In genomic region chr11:414333-414857, GRCh38 we compare ENCODE assay signal across 10 cellular contexts. TPM values are rescaled to one million over a fixed set of nuclear protein-coding genes. Genes with fewer than 3 reads are reported as not detected.
DNase-seq lines count a peak whose midpoint lies in the region; ATAC-seq and FAIRE-seq lines count a peak whose summit lies in the region.
"Had no signal": no experiment of that assay in that cellular context is flagged by ENCODE, and none has a peak within 500 bp of the region (broad histone marks: within the 10 kb centered on the region; RNA-seq: fewer than 3 reads in every experiment).

No MANE protein-coding gene starts in this region.

- H3K27ac ChIP-seq in right cardiac atrium (ENCODE audit: low read length): peak overlapping the region; percentile 55
- H3K27ac ChIP-seq: SK-N-MC had no signal

- intact Hi-C loops in right cardiac atrium (cut with DNase I) (no loop called here), posterior vena cava (cut with DNase I) (no loop called here)

- WGBS in right cardiac atrium: 46% methylated on average over 9 of the region's 9 CpGs

- H3K36me3 Mint-ChIP-seq in activated CD8-positive, alpha-beta T cell treated with anti-CD3 and anti-CD28 coated beads, Interleukin-2, amount 10 ng/mL, durations not matched to agents 7 days and 5 days (ENCODE audit: low read depth): peaks cover 8% of the 10 kb centered on the region
- H3K36me3 Mint-ChIP-seq in stimulated activated memory B cell treated with anti-CD40 and anti-IgM and Interleukin-4, amounts not matched to agents 10 μg/mL and 1 μg/mL and 100 μg/mL, for 72 hours: no peaks in the 10 kb centered on the region

- no peaks in the 10 kb centered on the region for H3K27me3 ChIP-seq in right cardiac atrium (ENCODE audit: control insufficient read depth, insufficient read depth)

- CTCF ChIA-PET in activated CD8-positive, alpha-beta T cell treated with anti-CD3 and anti-CD28 coated beads, Interleukin-2, amount 10 ng/mL, durations not matched to agents 7 days and 5 days (lab: Charles Lee): interaction anchor here (0.9 to 5.4 kb wide), 6 partner anchors 8 to 109 kb away, joined by 3 to 60 read pairs (median 4); partner anchors contain the start of genes ANO9 and PTDSS2

- peaks cover 30% of the 10 kb centered on the region for H3K4me1 Mint-ChIP-seq in activated CD8-positive, alpha-beta T cell treated with anti-CD3 and anti-CD28 coated beads, Interleukin-2, amount 10 ng/mL, durations not matched to agents 7 days and 5 days (ENCODE audit: low read depth)
- H3K4me1 Mint-ChIP-seq in stimulated activated memory B cell treated with anti-CD40 and anti-IgM and Interleukin-4, amounts not matched to agents 10 μg/mL and 1 μg/mL and 100 μg/mL, for 72 hours: peaks cover 37% of the 10 kb centered on the region

- H3K27ac Mint-ChIP-seq in activated CD8-positive, alpha-beta T cell treated with anti-CD3 and anti-CD28 coated beads, Interleukin-2, amount 10 ng/mL, durations not matched to agents 7 days and 5 days: peak overlapping the region; percentile 93
- H3K27ac Mint-ChIP-seq in stimulated activated memory B cell treated with anti-CD40 and anti-IgM and Interleukin-4, amounts not matched to agents 10 μg/mL and 1 μg/mL and 100 μg/mL, for 72 hours: peak overlapping the region; percentile 38

- no peaks in the 10 kb centered on the region for H3K9me3 Mint-ChIP-seq in activated CD8-positive, alpha-beta T cell treated with anti-CD3 and anti-CD28 coated beads, Interleukin-2, amount 10 ng/mL, durations not matched to agents 7 days and 5 days (ENCODE audit: insufficient read depth)
- H3K9me3 Mint-ChIP-seq in stimulated activated memory B cell treated with anti-CD40 and anti-IgM and Interleukin-4, amounts not matched to agents 10 μg/mL and 1 μg/mL and 100 μg/mL, for 72 hours: no peaks in the 10 kb centered on the region

- H3K27me3 Mint-ChIP-seq in activated CD8-positive, alpha-beta T cell treated with anti-CD3 and anti-CD28 coated beads, Interleukin-2, amount 10 ng/mL, durations not matched to agents 7 days and 5 days (ENCODE audit: low read depth): no peaks in the 10 kb centered on the region
- no peaks in the 10 kb centered on the region for H3K27me3 Mint-ChIP-seq in stimulated activated memory B cell treated with anti-CD40 and anti-IgM and Interleukin-4, amounts not matched to agents 10 μg/mL and 1 μg/mL and 100 μg/mL, for 72 hours

- peak; percentile 4 for FAIRE-seq in HTR-8/SVneo (lab: Jason Lieb, UNC)

- no peak for DNase-seq in HTR-8/SVneo (ENCODE audit: insufficient read length, low spot score)
- no peak for DNase-seq in activated CD8-positive, alpha-beta T cell treated with anti-CD3 and anti-CD28 coated beads, Interleukin-2, amount 10 ng/mL, durations not matched to agents 7 days and 5 days
- no peak for DNase-seq in right cardiac atrium
- DNase-seq in NCI-H1417 (lab: John Stamatoyannopoulos, UW): no peak
- DNase-seq in posterior vena cava (ENCODE audit: low spot score): no peak
- DNase-seq in NCI-H2081 treated with DMSO at 0.1 percent for 48 hours (lab: John Stamatoyannopoulos, UW): no peak
- no peak for DNase-seq in GDM1 (lab: John Stamatoyannopoulos, UW)
- DNase-seq: NCI-H1436 treated with DMSO at 0.1 percent for 48 hours had no signal

- peak overlapping the region; percentile 97 for H3K4me3 Mint-ChIP-seq in activated CD8-positive, alpha-beta T cell treated with anti-CD3 and anti-CD28 coated beads, Interleukin-2, amount 10 ng/mL, durations not matched to agents 7 days and 5 days
- H3K4me3 Mint-ChIP-seq in stimulated activated memory B cell treated with anti-CD40 and anti-IgM and Interleukin-4, amounts not matched to agents 10 μg/mL and 1 μg/mL and 100 μg/mL, for 72 hours: peak overlapping the region; percentile 70

- no peaks in the 10 kb centered on the region for H3K4me1 ChIP-seq in right cardiac atrium (ENCODE audit: control insufficient read depth, insufficient read depth, low read length)

- peak overlapping the region; percentile 50 for H3K4me3 ChIP-seq in right cardiac atrium (ENCODE audit: low read length)
- H3K4me3 ChIP-seq: SK-N-MC had no signal

- ATAC-seq in activated CD8-positive, alpha-beta T cell treated with anti-CD3 and anti-CD28 coated beads, Interleukin-2, amount 10 ng/mL, durations not matched to agents 7 days and 5 days: peak; percentile 34
- no peak for ATAC-seq in right cardiac atrium
- peak; percentile 34 for ATAC-seq in stimulated activated memory B cell treated with anti-CD40 and anti-IgM and Interleukin-4, amounts not matched to agents 10 μg/mL and 1 μg/mL and 100 μg/mL, for 72 hours

- no peaks in the 10 kb centered on the region for H3K9me3 ChIP-seq in right cardiac atrium (ENCODE audit: control insufficient read depth, low read length)

- POLR2A ChIA-PET in activated CD8-positive, alpha-beta T cell treated with anti-CD3 and anti-CD28 coated beads, Interleukin-2, amount 10 ng/mL, durations not matched to agents 7 days and 5 days (lab: Charles Lee): interaction anchor here (1.1 to 3.9 kb wide), 8 partner anchors 8 to 202 kb away, joined by 3 to 59 read pairs (median 4); partner anchors contain the start of genes ANO9, PTDSS2 and RNH1

RNA-seq across cellular contexts. Expression of gene SIGIRR, which starts 0.4 kb away (rescaled TPM):
- 100 to 1,000 TPM; 160 to 168 TPM for total RNA-seq in activated CD8-positive, alpha-beta T cell treated with anti-CD3 and anti-CD28 coated beads, Interleukin-2, amount 10 ng/mL, durations not matched to agents 7 days and 5 days
- total RNA-seq in right cardiac atrium: 10 to 100 TPM; 28.6 to 42.4 (median 35.1) TPM
- polyA plus RNA-seq in right cardiac atrium: 61.8 TPM
- 10 to 100 TPM; 30.7 to 45.2 TPM for total RNA-seq in posterior vena cava

RNA-seq across cellular contexts. Expression of gene PKP3, which starts 20.4 kb away (rescaled TPM):
- under 1 TPM in 1 of 2 experiments, not detected in 1; 0.13 TPM for total RNA-seq in activated CD8-positive, alpha-beta T cell treated with anti-CD3 and anti-CD28 coated beads, Interleukin-2, amount 10 ng/mL, durations not matched to agents 7 days and 5 days
- under 1 TPM; 0.26 to 0.88 (median 0.63) TPM for total RNA-seq in right cardiac atrium
- polyA plus RNA-seq in right cardiac atrium: 0.36 TPM
- under 1 TPM in 1 of 2 donors, not detected in 1; 0.10 TPM for total RNA-seq in posterior vena cava

RNA-seq across cellular contexts. Expression of gene ANO9, which starts 27.4 kb away (rescaled TPM):
- 10 to 100 TPM; 72.6 to 78.9 TPM for total RNA-seq in activated CD8-positive, alpha-beta T cell treated with anti-CD3 and anti-CD28 coated beads, Interleukin-2, amount 10 ng/mL, durations not matched to agents 7 days and 5 days
- total RNA-seq in right cardiac atrium (under 1 TPM; 0.14 to 0.46 (median 0.20) TPM), posterior vena cava (under 1 TPM; 0.57 to 0.93 TPM)
- 0.20 TPM for polyA plus RNA-seq in right cardiac atrium

RNA-seq across cellular contexts. Expression of gene PTDSS2, which starts 35.7 kb away (rescaled TPM):
- total RNA-seq in activated CD8-positive, alpha-beta T cell treated with anti-CD3 and anti-CD28 coated beads, Interleukin-2, amount 10 ng/mL, durations not matched to agents 7 days and 5 days: 10 to 100 TPM; 24.6 to 26.1 TPM
- total RNA-seq in right cardiac atrium: 10 to 100 TPM; 30.2 to 33.3 (median 30.9) TPM
- 30.7 TPM for polyA plus RNA-seq in right cardiac atrium
- total RNA-seq in posterior vena cava: 10 to 100 TPM; 16.3 to 16.7 TPM

RNA-seq across cellular contexts. Expression of gene B4GALNT4, which starts 45.1 kb away (rescaled TPM):
- under 1 TPM; 0.26 to 0.52 TPM for total RNA-seq in activated CD8-positive, alpha-beta T cell treated with anti-CD3 and anti-CD28 coated beads, Interleukin-2, amount 10 ng/mL, durations not matched to agents 7 days and 5 days
- total RNA-seq in right cardiac atrium (1 to 10 TPM; 1.0 to 1.6 (median 1.3) TPM), posterior vena cava (1 to 10 TPM in 1 of 2 donors, under 1 TPM in 1; 0.52 to 1.8 TPM)
- 2.5 TPM for polyA plus RNA-seq in right cardiac atrium

Comparison
In these comparisons a context has a peak if more than half of its experiments do, and no peak if none do; other contexts are left out.
1. ATAC-seq: peak in activated CD8-positive, alpha-beta T cell treated with anti-CD3 and anti-CD28 coated beads, Interleukin-2, amount 10 ng/mL, durations not matched to agents 7 days and 5 days (single experiment) and stimulated activated memory B cell treated with anti-CD40 and anti-IgM and Interleukin-4, amounts not matched to agents 10 μg/mL and 1 μg/mL and 100 μg/mL, for 72 hours (single experiment); none in right cardiac atrium (0 of 2).
2. RNA of gene ANO9, which starts 27.4 kb away (total RNA-seq): 72.6 to 78.9 TPM in activated CD8-positive, alpha-beta T cell treated with anti-CD3 and anti-CD28 coated beads, Interleukin-2, amount 10 ng/mL, durations not matched to agents 7 days and 5 days; 0.57 to 0.93 TPM in posterior vena cava and 0.14 to 0.46 TPM in right cardiac atrium; every median in the first group is over 10 times any median in the second.